In the genomic region with DNA sequence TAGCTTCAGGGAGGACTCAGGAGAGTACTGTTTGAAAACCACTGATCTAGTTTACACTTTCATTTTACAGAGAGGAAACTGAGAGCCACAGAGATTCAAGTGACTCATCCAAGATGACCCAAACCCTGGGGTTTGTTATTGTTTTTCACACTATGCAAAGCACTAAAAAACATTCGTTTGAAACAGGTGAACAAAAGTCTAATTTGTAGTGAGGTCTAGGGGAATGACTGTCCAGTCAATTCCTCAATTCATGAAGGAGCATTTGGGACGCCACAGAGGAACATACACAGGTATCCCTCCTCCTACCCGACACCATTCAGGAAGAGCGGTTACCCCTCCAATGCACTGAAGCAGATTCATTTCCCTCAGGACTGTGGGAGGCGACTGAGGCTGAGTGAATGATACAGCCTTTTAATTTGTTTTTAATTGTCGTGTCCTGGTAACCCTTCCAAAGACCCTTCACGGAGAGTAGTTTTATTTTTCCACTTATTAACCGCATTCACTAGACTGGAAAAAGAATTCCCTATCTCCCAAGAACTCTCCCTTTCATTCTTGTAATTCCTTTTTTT, we compare ENCODE assay signal across 9 cellular contexts. TPM values are rescaled to one million over a fixed set of nuclear protein-coding genes. Genes with fewer than 3 reads are reported as not detected.
DNase-seq lines count a peak whose midpoint lies in the region; ATAC-seq and TF ChIP-seq lines count a peak whose summit lies in the region.
"Had no signal": no experiment of that assay in that cellular context is flagged by ENCODE, and none has a peak within 500 bp of the region (broad histone marks: within the 10 kb centered on the region; RNA-seq: fewer than 3 reads in every experiment).

No MANE protein-coding gene starts in this region.

- CTCF ChIA-PET in HEK293T (lab: Yijun Ruan, JAX) (no interaction called here), OCI-LY7 (lab: Charles Lee; ENCODE audit: unreplicated experiment) (no interaction called here)

- H3K4me1 ChIP-seq in iPS-20b (ENCODE audit: insufficient read depth, low read length) = peaks cover 7% of the 10 kb centered on the region; the same call in 1 of the 2 replicates
- peaks cover 0 to 5% of the 10 kb centered on the region in 2 donors for H3K4me1 ChIP-seq in aorta (ENCODE audit: control insufficient read depth in 1 of 2, insufficient read depth in 2 of 2, low read length in 2 of 2)
- no peaks in the 10 kb centered on the region for H3K4me1 ChIP-seq in OCI-LY7 (ENCODE audit: insufficient read depth, low read length, poor library complexity, severe bottlenecking)

- H3K9me2 ChIP-seq in OCI-LY7 (ENCODE audit: insufficient read depth, low read length) = no peaks in the 10 kb centered on the region

- no peaks in the 10 kb centered on the region for H3K79me2 ChIP-seq in OCI-LY7 (ENCODE audit: insufficient read depth, low read depth, low read length)

- H4K20me1 ChIP-seq in OCI-LY7 (ENCODE audit: insufficient read depth, low read length) = no peaks in the 10 kb centered on the region

- no peak overlapping the region for H2AFZ ChIP-seq in OCI-LY7 (ENCODE audit: low read length)

- no peak overlapping the region for H3K4me3 ChIP-seq in SK-N-MC
- H3K4me3 ChIP-seq in iPS-20b (ENCODE audit: low read length) = peak overlapping the region; percentile 41; the same call in 1 of the 2 replicates
- H3K4me3 ChIP-seq in aorta (ENCODE audit: low read length in 2 of 2) = no peak overlapping the region
- no peak overlapping the region for H3K4me3 ChIP-seq in OCI-LY7 (ENCODE audit: low read depth, low read length, poor library complexity, severe bottlenecking)
- H3K4me3 ChIP-seq: skin epidermis had no signal

- no peaks in the 10 kb centered on the region for H3K9me3 ChIP-seq in SK-N-MC (ENCODE audit: low read depth, low read length)
- no peaks in the 10 kb centered on the region; the same call in 1 of the 2 replicates for H3K9me3 ChIP-seq in iPS-20b (ENCODE audit: insufficient read depth, low read depth, low read length)
- H3K9me3 ChIP-seq in aorta (ENCODE audit: control insufficient read depth, low read length) = no peaks in the 10 kb centered on the region
- H3K9me3 ChIP-seq in OCI-LY7 (ENCODE audit: low read length) = peaks cover 15% of the 10 kb centered on the region; the same call in 1 of the 2 replicates

- no peak overlapping the region for H3K4me2 ChIP-seq in OCI-LY7 (ENCODE audit: low read length)

- TF ChIP-seq CTCF in OCI-LY7 (conservative IDR thresholded peaks at IDR 0.05; ENCODE audit: low read length) = no peak

- H3K27ac ChIP-seq in SK-N-MC = peak overlapping the region; percentile 75; the same call in 1 of the 2 replicates
- H3K27ac ChIP-seq in iPS-20b (ENCODE audit: low read length) = no peak overlapping the region
- no peak overlapping the region for H3K27ac ChIP-seq in aorta (ENCODE audit: low read depth in 1 of 2, low read length in 2 of 2)
- no peak overlapping the region for H3K27ac ChIP-seq in OCI-LY7 (ENCODE audit: low read depth, low read length, poor library complexity, severe bottlenecking)

- WGBS in aorta, 2 donors = 52 to 58% methylated on average over 8 of the region's 8 CpGs

- ATAC-seq in GM18867 (IDR thresholded peaks at IDR 0.05; ENCODE audit: unreplicated experiment) = peak; percentile 98
- ATAC-seq in HG02840 (IDR thresholded peaks at IDR 0.05; ENCODE audit: low FRiP score, unreplicated experiment) = peak; percentile 92
- ATAC-seq in aorta (ENCODE audit: low FRiP score) = peak; percentile 3
- ATAC-seq in left colon = no peak

- DNase-seq in SK-N-MC (ENCODE audit: low read depth, low spot score) (no peak), aorta (no peak), left colon (no peak), HEK293T (ENCODE audit: extremely low spot score) (no peak), OCI-LY7 (ENCODE audit: low spot score) (no peak)

- H3K36me3 ChIP-seq in SK-N-MC (ENCODE audit: insufficient read depth, low read length) (no peaks in the 10 kb centered on the region), iPS-20b (ENCODE audit: insufficient read depth, low read depth, low read length) (no peaks in the 10 kb centered on the region), aorta (ENCODE audit: control insufficient read depth in 1 of 2, insufficient read depth in 2 of 2, low read length in 1 of 2) (no peaks in the 10 kb centered on the region), OCI-LY7 (ENCODE audit: insufficient read depth, low read length) (no peaks in the 10 kb centered on the region)

- H3K9ac ChIP-seq in SK-N-MC (ENCODE audit: insufficient read length) (no peak overlapping the region), iPS-20b (ENCODE audit: low read depth, low read length) (no peak overlapping the region)

- intact Hi-C loops in aorta (cut with DNase I) = loop anchor here (5.0 to 10.0 kb wide), 2 partner anchors 115 to 382 kb away; a partner anchor contains a TSS
- intact Hi-C loops in left colon (cut with DNase I, micrococcal nuclease) = no loop called here
- intact Hi-C loops in OCI-LY7 (cut with micrococcal nuclease; ENCODE audit: unreplicated experiment) = no loop called here

- BruUV-seq in OCI-LY7 (replicated peaks; lab: Mats Ljungman, UMichigan) = no TSS peak

- POLR2A ChIA-PET in HEK293T (lab: Yijun Ruan, JAX) (no interaction called here), OCI-LY7 (lab: Charles Lee) (no interaction called here)

- H3K27me3 ChIP-seq in iPS-20b (ENCODE audit: insufficient read depth, low read length) (no peaks in the 10 kb centered on the region), aorta (ENCODE audit: control insufficient read depth in 1 of 2, insufficient read depth in 2 of 2, low read length in 1 of 2) (no peaks in the 10 kb centered on the region)

TF ChIP-seq in HEK293T, 16 proteins besides CTCF, POLR2A, EP300 and RAD21:
- TF ChIP-seq HDGF (IDR thresholded peaks at IDR 0.05; ENCODE audit: borderline replicate concordance) = no peak
- no peak for TF ChIP-seq SP1 (IDR thresholded peaks at IDR 0.05)
- no peak for TF ChIP-seq ZNF384 (IDR thresholded peaks at IDR 0.05)
- TF ChIP-seq LEF1 (IDR thresholded peaks at IDR 0.05; ENCODE audit: borderline replicate concordance) = no peak
- no peak for TF ChIP-seq ARNT (IDR thresholded peaks at IDR 0.05)
- no peak for TF ChIP-seq L3MBTL2 (conservative IDR thresholded peaks at IDR 0.05)
- TF ChIP-seq FOXK2 (IDR thresholded peaks at IDR 0.05) = no peak
- TF ChIP-seq TARDBP (IDR thresholded peaks at IDR 0.05) = no peak
- no peak for TF ChIP-seq CTBP1 (IDR thresholded peaks at IDR 0.05; ENCODE audit: borderline replicate concordance)
- no peak for TF ChIP-seq BHLHE40 (IDR thresholded peaks at IDR 0.05; ENCODE audit: borderline replicate concordance)
- TF ChIP-seq FOXM1 (IDR thresholded peaks at IDR 0.05; ENCODE audit: borderline replicate concordance) = no peak
- no peak for TF ChIP-seq ELF4 (IDR thresholded peaks at IDR 0.05)
- TF ChIP-seq FOXA1 (IDR thresholded peaks at IDR 0.05) = no peak
- no peak for TF ChIP-seq NFRKB (IDR thresholded peaks at IDR 0.05)
- TF ChIP-seq, protein P1, sequence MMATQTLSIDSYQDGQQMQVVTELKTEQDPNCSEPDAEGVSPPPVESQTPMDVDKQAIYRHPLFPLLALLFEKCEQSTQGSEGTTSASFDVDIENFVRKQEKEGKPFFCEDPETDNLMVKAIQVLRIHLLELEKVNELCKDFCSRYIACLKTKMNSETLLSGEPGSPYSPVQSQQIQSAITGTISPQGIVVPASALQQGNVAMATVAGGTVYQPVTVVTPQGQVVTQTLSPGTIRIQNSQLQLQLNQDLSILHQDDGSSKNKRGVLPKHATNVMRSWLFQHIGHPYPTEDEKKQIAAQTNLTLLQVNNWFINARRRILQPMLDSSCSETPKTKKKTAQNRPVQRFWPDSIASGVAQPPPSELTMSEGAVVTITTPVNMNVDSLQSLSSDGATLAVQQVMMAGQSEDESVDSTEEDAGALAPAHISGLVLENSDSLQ (IDR thresholded peaks at IDR 0.05) = no peak
- TF ChIP-seq SUZ12 (IDR thresholded peaks at IDR 0.05) = no peak
TF ChIP-seq in HEK293T: peak in this region for 0.

RNA-seq across cellular contexts. Expression of a gene that starts 30.3 kb away (rescaled TPM):
- total RNA-seq in aorta (1 to 10 TPM in 1 of 2 donors, under 1 TPM in 1; 0.32 to 1.1 TPM), left colon (under 1 TPM; 0.21 to 0.70 TPM), OCI-LY7 (2022) (19.5 and 27.4 TPM in 2 replicates)
- polyA plus RNA-seq in aorta = not detected
- total RNA-seq in OCI-LY7 (2014; rRNA removed; shearing (Covaris generic)) = 34.5 and 39.8 TPM in 2 replicates

RNA-seq across cellular contexts. Expression of a gene that starts 52.1 kb away (rescaled TPM):
- total RNA-seq in aorta (10 to 100 TPM; 18.1 to 29.7 TPM), left colon (1 to 10 TPM; 2.3 to 6.7 TPM), OCI-LY7 (2022) (6.0 and 7.4 TPM in 2 replicates)
- polyA plus RNA-seq in aorta = 1 to 10 TPM; 1.1 to 4.5 TPM
- total RNA-seq in OCI-LY7 (2014; rRNA removed; shearing (Covaris generic)) = 3.3 and 3.8 TPM in 2 replicates

Comparison
In these comparisons a context has a peak if more than half of its experiments do, and no peak if none do; other contexts are left out.
1. RNA of a gene that starts 30.3 kb away (total RNA-seq): 19.5 to 39.8 TPM in OCI-LY7; 0.32 to 1.1 TPM in aorta and 0.21 to 0.70 TPM in left colon; every median in the first group is over 4 times any median in the second.
2. intact Hi-C loops: an anchor here in aorta (5.0 to 10.0 kb wide); none called in left colon and OCI-LY7.